8 cellular contexts compared by ENCODE assay signal in genomic region chrX:132958086-132958703, GRCh38. TPM values are rescaled to one million over a fixed set of nuclear protein-coding genes. Genes with fewer than 3 reads are reported as not detected.
DNase-seq lines count a peak whose midpoint lies in the region; ATAC-seq lines count a peak whose summit lies in the region.

Gene HS6ST2 (minus strand): TSS chrX:132958629.

- CTCF ChIA-PET in activated CD8-positive, alpha-beta T cell treated with anti-CD3 and anti-CD28 coated beads, Interleukin-2, amount 10 ng/mL, durations not matched to agents 7 days and 5 days (lab: Charles Lee) = no interaction called here

- no peaks in the 10 kb centered on the region for H3K36me3 Mint-ChIP-seq in activated CD8-positive, alpha-beta T cell treated with anti-CD3 and anti-CD28 coated beads, Interleukin-2, amount 10 ng/mL, durations not matched to agents 7 days and 5 days (ENCODE audit: low read depth)
- H3K36me3 Mint-ChIP-seq in stimulated activated effector memory CD8-positive, alpha-beta T cell treated with anti-CD3 and anti-CD28 coated beads, Interleukin-12 subunit alpha, Interleukin-12 subunit beta, amount 100 ng/mL, for 72 hours = no peaks in the 10 kb centered on the region

- H3K4me1 Mint-ChIP-seq in activated CD8-positive, alpha-beta T cell treated with anti-CD3 and anti-CD28 coated beads, Interleukin-2, amount 10 ng/mL, durations not matched to agents 7 days and 5 days (ENCODE audit: low read depth) = peaks cover 6% of the 10 kb centered on the region
- peaks cover 12% of the 10 kb centered on the region for H3K4me1 Mint-ChIP-seq in stimulated activated effector memory CD8-positive, alpha-beta T cell treated with anti-CD3 and anti-CD28 coated beads, Interleukin-12 subunit alpha, Interleukin-12 subunit beta, amount 100 ng/mL, for 72 hours

- H3K27ac Mint-ChIP-seq in activated CD8-positive, alpha-beta T cell treated with anti-CD3 and anti-CD28 coated beads, Interleukin-2, amount 10 ng/mL, durations not matched to agents 7 days and 5 days = no peak within 1 kb of the TSS
- no peak within 1 kb of the TSS for H3K27ac Mint-ChIP-seq in stimulated activated effector memory CD8-positive, alpha-beta T cell treated with anti-CD3 and anti-CD28 coated beads, Interleukin-12 subunit alpha, Interleukin-12 subunit beta, amount 100 ng/mL, for 72 hours

- POLR2A ChIA-PET in activated CD8-positive, alpha-beta T cell treated with anti-CD3 and anti-CD28 coated beads, Interleukin-2, amount 10 ng/mL, durations not matched to agents 7 days and 5 days (lab: Charles Lee) = no interaction called here

- H3K4me3 Mint-ChIP-seq in activated CD8-positive, alpha-beta T cell treated with anti-CD3 and anti-CD28 coated beads, Interleukin-2, amount 10 ng/mL, durations not matched to agents 7 days and 5 days = no peak within 1 kb of the TSS
- peak within 1 kb of the TSS; percentile 63 for H3K4me3 Mint-ChIP-seq in stimulated activated effector memory CD8-positive, alpha-beta T cell treated with anti-CD3 and anti-CD28 coated beads, Interleukin-12 subunit alpha, Interleukin-12 subunit beta, amount 100 ng/mL, for 72 hours

- peak; percentile 4 for DNase-seq in NCI-H2196 (lab: John Stamatoyannopoulos, UW; ENCODE audit: unreplicated experiment)
- DNase-seq in NCI-H2196 treated with DMSO at 0.1 percent for 48 hours (lab: John Stamatoyannopoulos, UW; ENCODE audit: unreplicated experiment) = no peak
- DNase-seq in activated CD8-positive, alpha-beta T cell treated with anti-CD3 and anti-CD28 coated beads, Interleukin-2, amount 10 ng/mL, durations not matched to agents 7 days and 5 days = no peak
- no peak for DNase-seq in stimulated activated effector memory CD8-positive, alpha-beta T cell treated with anti-CD3 and anti-CD28 coated beads, Interleukin-12 subunit alpha, Interleukin-12 subunit beta, amount 100 ng/mL, for 72 hours (ENCODE audit: low spot score in 2 of 2)
- DNase-seq in NAMALWA (ENCODE audit: low spot score) = no peak
- DNase-seq in GF-D8 (lab: John Stamatoyannopoulos, UW) = no peak

- peaks cover 11% of the 10 kb centered on the region for H3K9me3 ChIP-seq in iPS-18c (ENCODE audit: control insufficient read depth, insufficient read depth, low read length)

- H3K4me3 ChIP-seq in iPS-18c (ENCODE audit: insufficient read depth, low read depth, low read length) = peak within 1 kb of the TSS; percentile 49

- peak; percentile 47 for ATAC-seq in activated CD8-positive, alpha-beta T cell treated with anti-CD3 and anti-CD28 coated beads, Interleukin-2, amount 10 ng/mL, durations not matched to agents 7 days and 5 days
- ATAC-seq in stimulated activated effector memory CD8-positive, alpha-beta T cell treated with anti-CD3 and anti-CD28 coated beads, Interleukin-12 subunit alpha, Interleukin-12 subunit beta, amount 100 ng/mL, for 72 hours = peak; percentile 47
- no peak for ATAC-seq in GM18861 (IDR thresholded peaks at IDR 0.05; ENCODE audit: unreplicated experiment)

- no peaks in the 10 kb centered on the region for H3K9me3 Mint-ChIP-seq in activated CD8-positive, alpha-beta T cell treated with anti-CD3 and anti-CD28 coated beads, Interleukin-2, amount 10 ng/mL, durations not matched to agents 7 days and 5 days (ENCODE audit: insufficient read depth)
- no peaks in the 10 kb centered on the region for H3K9me3 Mint-ChIP-seq in stimulated activated effector memory CD8-positive, alpha-beta T cell treated with anti-CD3 and anti-CD28 coated beads, Interleukin-12 subunit alpha, Interleukin-12 subunit beta, amount 100 ng/mL, for 72 hours

- H3K27me3 Mint-ChIP-seq in activated CD8-positive, alpha-beta T cell treated with anti-CD3 and anti-CD28 coated beads, Interleukin-2, amount 10 ng/mL, durations not matched to agents 7 days and 5 days (ENCODE audit: low read depth) = peaks cover 38% of the 10 kb centered on the region

RNA-seq across cellular contexts. Expression of gene HS6ST2, which starts in this region (rescaled TPM):
- not detected for total RNA-seq in activated CD8-positive, alpha-beta T cell treated with anti-CD3 and anti-CD28 coated beads, Interleukin-2, amount 10 ng/mL, durations not matched to agents 7 days and 5 days

Comparison
In these comparisons a context has a peak if more than half of its experiments do, and no peak if none do; other contexts are left out.
1. Peak in ATAC-seq in activated CD8-positive, alpha-beta T cell treated with anti-CD3 and anti-CD28 coated beads, Interleukin-2, amount 10 ng/mL, durations not matched to agents 7 days and 5 days; RNA of the gene not detected or under 1 TPM.